In genomic region chr4:169033660-169034059, GRCh38 we compare ENCODE assay signal across 10 cellular contexts. TPM values are rescaled to one million over a fixed set of nuclear protein-coding genes. Genes with fewer than 3 reads are reported as not detected.
A peak's percentile ranks its signal among the peaks of the same experiment; 100 is the strongest.
DNase-seq lines count a peak whose midpoint lies in the region; TF ChIP-seq lines count a peak whose summit lies in the region.
"Had no signal": no experiment of that assay in that cellular context is flagged by ENCODE, and none has a peak within 500 bp of the region (broad histone marks: within the 10 kb centered on the region; RNA-seq: fewer than 3 reads in every experiment).

No MANE protein-coding gene starts in this region.

- TF ChIP-seq CTCF in HEK293 (tag by site-specific recombination; IDR thresholded peaks at IDR 0.05) (no peak), progenitor cell of endocrine pancreas (IDR thresholded peaks at IDR 0.05; ENCODE audit: unreplicated experiment) (no peak)

- H3K4me1 ChIP-seq in HEK293 (ENCODE audit: control insufficient read depth, insufficient read depth, low read length) (peaks cover 3% of the 10 kb centered on the region; the same call in 1 of the 2 replicates), GM23248 (ENCODE audit: insufficient read depth) (no peaks in the 10 kb centered on the region)

- H3K4me3 ChIP-seq in HEK293 (ENCODE audit: low read depth, low read length) (no peak overlapping the region), GM23248 (no peak overlapping the region)

- no peak overlapping the region for H3K4me2 ChIP-seq in GM23248 (ENCODE audit: unreplicated experiment)

- peaks cover 8% of the 10 kb centered on the region for H3K4me1 Mint-ChIP-seq in progenitor cell of endocrine pancreas (ENCODE audit: low read depth)

- no peak overlapping the region for H3K4me3 Mint-ChIP-seq in progenitor cell of endocrine pancreas (ENCODE audit: low read depth)
- H3K4me3 Mint-ChIP-seq: activated T-cell treated with anti-CD3 and anti-CD28 coated beads, Interleukin-2, amount 50 U/mL, for 4 hours had no signal

- in situ Hi-C loops in GM23248 (cut with MboI): no loop called here

- no peaks in the 10 kb centered on the region for H3K79me2 ChIP-seq in GM23248 (ENCODE audit: insufficient read depth)

- no peaks in the 10 kb centered on the region for H3K9me3 Mint-ChIP-seq in progenitor cell of endocrine pancreas (ENCODE audit: low read depth)
- H3K9me3 Mint-ChIP-seq: activated T-cell treated with anti-CD3 and anti-CD28 coated beads, Interleukin-2, amount 50 U/mL, for 4 hours had no signal

- H3K27ac Mint-ChIP-seq in progenitor cell of endocrine pancreas: no peak overlapping the region

- no peaks in the 10 kb centered on the region for H3K36me3 Mint-ChIP-seq in progenitor cell of endocrine pancreas (ENCODE audit: insufficient read depth)

- H3K9me2 ChIP-seq in GM23248 (ENCODE audit: insufficient read depth): no peaks in the 10 kb centered on the region

- H4K20me1 ChIP-seq in GM23248 (ENCODE audit: insufficient read depth): no peaks in the 10 kb centered on the region

- POLR2A ChIA-PET in HEK293 (lab: Yijun Ruan, JAX): interaction anchor here (1.3 kb wide), 1 partner anchor 23 kb away, joined by 4 read pairs; the partner anchor contains the start of gene CBR4

- H3K9ac ChIP-seq in GM23248: no peak overlapping the region

- peak; percentile 11 for DNase-seq in DMS153 treated with DMSO at 0.1 percent for 48 hours (lab: John Stamatoyannopoulos, UW; ENCODE audit: unreplicated experiment)
- peak; percentile 13 for DNase-seq in RPMI8226
- peak; percentile 10 for DNase-seq in iris pigment epithelial cell (ENCODE audit: low read depth)
- DNase-seq in progenitor cell of endocrine pancreas (ENCODE audit: low spot score, unreplicated experiment): no peak
- DNase-seq in GM23248: no peak
- no peak for DNase-seq in NCI-H1105 (lab: John Stamatoyannopoulos, UW)
- DNase-seq: activated T-cell treated with anti-CD3 and anti-CD28 coated beads, Interleukin-2, amount 50 U/mL, for 4 hours; Calu3; stimulated activated CD4-positive, alpha-beta T cell treated with anti-CD3 and anti-CD28 coated beads, Interleukin-4, amount 100 ng/mL, for 4 hours had no signal

- no peaks in the 10 kb centered on the region for H3K27me3 ChIP-seq in GM23248 (replicated peaks; ENCODE audit: insufficient read depth)

- H3K9me3 ChIP-seq in HEK293 (ENCODE audit: control insufficient read depth, insufficient read depth, low read depth, low read length): no peaks in the 10 kb centered on the region
- no peaks in the 10 kb centered on the region for H3K9me3 ChIP-seq in GM23248 (ENCODE audit: low read depth)

- 85 to 86% methylated on average over 6 of the region's 6 CpGs for WGBS in GM23248 (ENCODE audit: low coverage in 1 of 2, low lambda C conversion rate in 2 of 2, missing lambda C conversion rate in 2 of 2), 2 experiments

- CTCF ChIA-PET in HEK293 (lab: Yijun Ruan, JAX): interaction anchor here (0.6 kb wide), 2 partner anchors 317 to 872 kb away, joined by 3 to 4 read pairs; no protein-coding TSS in a partner anchor

- no peak overlapping the region for H3K27ac ChIP-seq in HEK293 (ENCODE audit: extremely low read depth, low read depth, low read length)
- no peak overlapping the region for H3K27ac ChIP-seq in GM23248

- H3K27me3 Mint-ChIP-seq in progenitor cell of endocrine pancreas: no peaks in the 10 kb centered on the region

- H3K36me3 ChIP-seq in HEK293 (ENCODE audit: control insufficient read depth in 2 of 2, insufficient read depth in 1 of 2, low read length in 2 of 2): no peaks in the 10 kb centered on the region
- H3K36me3 ChIP-seq in GM23248 (ENCODE audit: low read depth): no peaks in the 10 kb centered on the region

- no peaks in the 10 kb centered on the region; the same call in 1 of the 2 replicates for H3F3A ChIP-seq in GM23248 (ENCODE audit: insufficient read depth)

- no peak overlapping the region for H2AFZ ChIP-seq in GM23248

TF ChIP-seq in HEK293, 187 proteins besides CTCF, POLR2A, EP300 and RAD21:
- TF ChIP-seq ATF2 (tag by site-specific recombination; IDR thresholded peaks at IDR 0.05; ENCODE audit: low read depth): no peak
- TF ChIP-seq ZNF664 (tag by site-specific recombination; IDR thresholded peaks at IDR 0.05): peak; percentile 81
- 0 out of 2 replicates have a peak, but pooled peaks have one; percentile 29 for TF ChIP-seq SP7 (tag by site-specific recombination; IDR thresholded peaks at IDR 0.05)
- peak; percentile 40; the same call in 1 of the 2 replicates for TF ChIP-seq SP3 (tag by site-specific recombination; IDR thresholded peaks at IDR 0.05)

RNA-seq across cellular contexts. Expression of gene CBR4, which starts 23.6 kb away (rescaled TPM):
- 43.3 and 45.2 TPM in 2 replicates for total RNA-seq in progenitor cell of endocrine pancreas
- total RNA-seq in GM23248 (2014; rRNA removed; shearing (Covaris generic)): 9.9 and 10.4 TPM in 2 replicates
- 14.7 and 15.5 TPM in 2 replicates for polyA plus RNA-seq in GM23248 (2016; fragmentation: Nextera tagmentation; extraction: Ambion mirVana)

Comparison
In these comparisons a context has a peak if more than half of its experiments do, and no peak if none do; other contexts are left out.
1. DNase-seq: peak in DMS153 treated with DMSO at 0.1 percent for 48 hours (single experiment), RPMI8226 (single experiment) and iris pigment epithelial cell (single experiment); none in progenitor cell of endocrine pancreas (single experiment), GM23248 (single experiment) and NCI-H1105 (single experiment).